28 cellular contexts compared by ENCODE assay signal in genomic region chr22:35589736-35590079, GRCh38. TPM values are rescaled to one million over a fixed set of nuclear protein-coding genes. Genes with fewer than 3 reads are reported as not detected.
DNase-seq lines count a peak whose midpoint lies in the region; ATAC-seq and TF ChIP-seq lines count a peak whose summit lies in the region.
"Had no signal": no experiment of that assay in that cellular context is flagged by ENCODE, and none has a peak within 500 bp of the region (broad histone marks: within the 10 kb centered on the region; RNA-seq: fewer than 3 reads in every experiment).

No MANE protein-coding gene starts in this region.

- H3K79me2 ChIP-seq in trophoblast cell (ENCODE audit: control insufficient read depth, insufficient read depth, low read length, poor library complexity), result no peaks in the 10 kb centered on the region

- H3K9ac ChIP-seq in IMR-90 (ENCODE audit: low read depth, low read length) (no peak overlapping the region), trophoblast cell (ENCODE audit: low read length) (no peak overlapping the region)

- H3K27me3 ChIP-seq in IMR-90 (ENCODE audit: control insufficient read depth, insufficient read depth, low read length), result peaks cover 6% of the 10 kb centered on the region; the same call in 1 of the 2 replicates
- no peaks in the 10 kb centered on the region for H3K27me3 ChIP-seq in trophoblast cell (ENCODE audit: insufficient read depth, low read length)
- H3K27me3 ChIP-seq: MG63, neutrophil, testis, vagina had no signal

- H3K27ac Mint-ChIP-seq in CD14-positive monocyte (peak overlapping the region; percentile 25 to 86 (median 79)), chondrocyte (ENCODE audit: unreplicated experiment) (peak overlapping the region; percentile 71)
- H3K27ac Mint-ChIP-seq: activated CD8-positive, alpha-beta T cell treated with anti-CD3 and anti-CD28 coated beads, Interleukin-2, amount 10 ng/mL, durations not matched to agents 7 days and 5 days; activated naive CD8-positive, alpha-beta T cell treated with anti-CD3 and anti-CD28 coated beads, Interleukin-2, amount 50 U/mL, for 24 hours; IgD-negative memory B cell; stimulated activated memory B cell treated with anti-CD40 and anti-IgM and Interleukin-4, amounts not matched to agents 10 μg/mL and 1 μg/mL and 100 μg/mL, for 72 hours; T-helper 1 cell treated with Interleukin-12 subunit alpha and Interleukin-12 subunit beta and Interleukin-4 antibody, amounts not matched to agents 30 μg/mL and 1 μg/mL, for 36 hours had no signal

- TF ChIP-seq POLR2A in IMR-90 (IDR thresholded peaks at IDR 0.05; ENCODE audit: low read depth, low read length), result no peak

- H2BK120ac ChIP-seq in IMR-90 (ENCODE audit: low read depth, low read length), result no peak overlapping the region; the same call in 1 of the 2 replicates
- no peak overlapping the region for H2BK120ac ChIP-seq in trophoblast cell (ENCODE audit: insufficient read depth, low read length, poor library complexity)

- H3K9me3 ChIP-seq in IMR-90 (ENCODE audit: control insufficient read depth, insufficient read depth, low read length) (peaks cover 3% of the 10 kb centered on the region; the same call in 1 of the 2 replicates), trophoblast cell (ENCODE audit: insufficient read depth, low read depth, low read length) (peaks cover 2% of the 10 kb centered on the region)
- H3K9me3 ChIP-seq: HAP-1, MG63, neutrophil, prostate gland, testis, vagina had no signal

- dilution Hi-C loops in IMR-90 (cut with HindIII; ENCODE audit: low sequenced_read_pairs, unreplicated experiment), result no loop called here

- in situ Hi-C loops in IMR-90 (cut with MboI; ENCODE audit: low sequenced_read_pairs), result loop anchor here (5.0 kb wide), 1 partner anchor 237 kb away; no protein-coding TSS in a partner anchor

- ATAC-seq in IMR-90 (ENCODE audit: low read depth), result no peak
- ATAC-seq: activated CD8-positive, alpha-beta T cell treated with anti-CD3 and anti-CD28 coated beads, Interleukin-2, amount 10 ng/mL, durations not matched to agents 7 days and 5 days; stimulated activated memory B cell treated with anti-CD40 and anti-IgM and Interleukin-4, amounts not matched to agents 10 μg/mL and 1 μg/mL and 100 μg/mL, for 72 hours had no signal

- H2BK15ac ChIP-seq in IMR-90 (ENCODE audit: low read depth, low read length), result no peak overlapping the region

- DNase-seq in CD14-positive monocyte (ENCODE audit: low spot score) (no peak), IMR-90 (no peak), chondrocyte (ENCODE audit: low spot score) (no peak), trophoblast cell (no peak), NCI-H187 (lab: John Stamatoyannopoulos, UW) (no peak), NCI-H345 treated with DMSO at 0.1 percent for 48 hours (lab: John Stamatoyannopoulos, UW; ENCODE audit: unreplicated experiment) (no peak), SIG-M5 treated with dmso at 0.1 percent for 504 hours (lab: John Stamatoyannopoulos, UW; ENCODE audit: unreplicated experiment) (no peak)
- DNase-seq in stimulated activated CD4-positive, alpha-beta T cell treated with anti-CD3 and anti-CD28 coated beads, Interleukin-2, amount 100 ng/mL, for 48 hours, result no peak
- DNase-seq: activated CD8-positive, alpha-beta T cell treated with anti-CD3 and anti-CD28 coated beads, Interleukin-2, amount 10 ng/mL, durations not matched to agents 7 days and 5 days; activated gamma-delta T cell treated with Interleukin-2 at 50 U/mL for 16 hours; activated naive CD8-positive, alpha-beta T cell treated with anti-CD3 and anti-CD28 coated beads, Interleukin-2, amount 50 U/mL, for 24 hours; activated T-cell treated with anti-CD3 and anti-CD28 coated beads for 4 hours; NCI-H1417 treated with DMSO at 0.1 percent for 48 hours; NCI-H446 treated with DMSO at 0.1 percent for 48 hours; small intestine; testis had no signal

- H3K27ac ChIP-seq in IMR-90 (ENCODE audit: insufficient read depth, low read length), result no peak overlapping the region
- peak overlapping the region; percentile 31 for H3K27ac ChIP-seq in trophoblast cell (ENCODE audit: low read depth, low read length)
- H3K27ac ChIP-seq: prostate gland, testis, vagina had no signal

- H2BK5ac ChIP-seq in IMR-90 (ENCODE audit: low read depth, low read length, poor library complexity, severe bottlenecking), result peak overlapping the region; percentile 14
- H2BK5ac ChIP-seq in trophoblast cell (ENCODE audit: low read depth, low read length, poor library complexity), result no peak overlapping the region

- CTCF ChIA-PET in IMR-90 (lab: Yijun Ruan, JAX), result interaction anchor here (1.5 kb wide), 1 partner anchor 159 kb away, joined by 5 read pairs; no protein-coding TSS in a partner anchor

- 90% methylated on average over 2 of the region's 6 CpGs; no CpG with 5 or more reads in 1 of the 2 experiments for WGBS in IMR-90 (ENCODE audit: extremely low coverage in 2 of 2, insufficient read length in 1 of 2), 2 experiments
- WGBS in trophoblast cell (ENCODE audit: extremely low coverage, insufficient coverage, insufficient read length), result no CpG with 5 or more reads among the region's 6 CpGs

- no peak for TF ChIP-seq RAD21 in IMR-90 (IDR thresholded peaks at IDR 0.05; ENCODE audit: low read length)

- peak overlapping the region; percentile 25 for H2BK12ac ChIP-seq in trophoblast cell (ENCODE audit: low read length)

- H3K9me3 Mint-ChIP-seq in CD14-positive monocyte (peaks cover 0 to 5% (median 4%) of the 10 kb centered on the region in 7 donors), chondrocyte (ENCODE audit: low read depth) (peaks cover 4% of the 10 kb centered on the region)
- H3K9me3 Mint-ChIP-seq: activated naive CD8-positive, alpha-beta T cell treated with anti-CD3 and anti-CD28 coated beads, Interleukin-2, amount 50 U/mL, for 24 hours; IgD-negative memory B cell; stimulated activated memory B cell treated with anti-CD40 and anti-IgM and Interleukin-4, amounts not matched to agents 10 μg/mL and 1 μg/mL and 100 μg/mL, for 72 hours; T-helper 1 cell treated with Interleukin-12 subunit alpha and Interleukin-12 subunit beta and Interleukin-4 antibody, amounts not matched to agents 30 μg/mL and 1 μg/mL, for 36 hours had no signal

- H3K4me1 ChIP-seq in IMR-90 (ENCODE audit: control insufficient read depth, insufficient read depth, low read length), result peaks cover 13% of the 10 kb centered on the region; the same call in 1 of the 2 replicates
- H3K4me1 ChIP-seq in trophoblast cell (ENCODE audit: control insufficient read depth in 1 of 2, insufficient read depth in 2 of 2, low read length in 2 of 2), result peaks cover 19 to 29% of the 10 kb centered on the region in 2 experiments
- H3K4me1 ChIP-seq: HAP-1, vagina had no signal

- TF ChIP-seq CTCF in CD14-positive monocyte (IDR thresholded peaks at IDR 0.05), result no peak
- TF ChIP-seq CTCF in IMR-90 (conservative IDR thresholded peaks at IDR 0.05; ENCODE audit: low read depth, low read length), result no peak
- TF ChIP-seq CTCF in chondrocyte (IDR thresholded peaks at IDR 0.05), result no peak

- H2AK5ac ChIP-seq in IMR-90 (ENCODE audit: low read depth, low read length), result no peak overlapping the region; the same call in 1 of the 2 replicates
- H2AK5ac ChIP-seq in trophoblast cell (ENCODE audit: low read length), result no peak overlapping the region

- no peaks in the 10 kb centered on the region; the same call in 1 of the 2 replicates for H4K20me1 ChIP-seq in IMR-90 (ENCODE audit: insufficient read depth, low read length)

- BruUV-seq in IMR-90 (replicated peaks; lab: Mats Ljungman, UMichigan), result no TSS peak

- H3K4me1 Mint-ChIP-seq in CD14-positive monocyte (peaks cover 24% of the 10 kb centered on the region), chondrocyte (ENCODE audit: low read depth) (peaks cover 31% of the 10 kb centered on the region)
- H3K4me1 Mint-ChIP-seq: activated naive CD8-positive, alpha-beta T cell treated with anti-CD3 and anti-CD28 coated beads, Interleukin-2, amount 50 U/mL, for 24 hours; IgD-negative memory B cell; stimulated activated memory B cell treated with anti-CD40 and anti-IgM and Interleukin-4, amounts not matched to agents 10 μg/mL and 1 μg/mL and 100 μg/mL, for 72 hours had no signal

- no peak overlapping the region for H2BK20ac ChIP-seq in IMR-90 (ENCODE audit: low read depth, low read length)

- H3K4me2 ChIP-seq in IMR-90 (ENCODE audit: low read depth, low read length), result no peak overlapping the region
- H3K4me2 ChIP-seq in trophoblast cell (ENCODE audit: low read length), result no peak overlapping the region

- H3K4ac ChIP-seq in IMR-90 (ENCODE audit: low read depth, low read length), result no peak overlapping the region
- no peak overlapping the region for H3K4ac ChIP-seq in trophoblast cell (ENCODE audit: low read depth, low read length)

- no peak overlapping the region for H2AK9ac ChIP-seq in IMR-90 (replicated peaks; ENCODE audit: low read depth, low read length, poor library complexity)

- peaks cover 3% of the 10 kb centered on the region; the same call in 1 of the 2 replicates for H3K9me1 ChIP-seq in IMR-90 (ENCODE audit: insufficient read depth, low read length)

- intact Hi-C loops in CD14-positive monocyte (cut with micrococcal nuclease) (loop anchor here in 1 of 2 donors (2.0 kb wide), 1 partner anchor 13 kb away; no protein-coding TSS in a partner anchor), IMR-90 (cut with micrococcal nuclease) (no loop called here)

- H3K79me1 ChIP-seq in IMR-90 (ENCODE audit: low read depth in 1 of 2, low read length in 2 of 2) (no peaks in the 10 kb centered on the region), trophoblast cell (ENCODE audit: low read length) (peaks cover 11% of the 10 kb centered on the region)

- H3K27me3 Mint-ChIP-seq in CD14-positive monocyte (ENCODE audit: low read depth in 3 of 3) (peaks cover 6 to 8% (median 7%) of the 10 kb centered on the region in 3 donors), chondrocyte (ENCODE audit: low read depth) (no peaks in the 10 kb centered on the region)
- H3K27me3 Mint-ChIP-seq: brain had no signal

- no peaks in the 10 kb centered on the region for H3K36me3 Mint-ChIP-seq in CD14-positive monocyte
- H3K36me3 Mint-ChIP-seq in chondrocyte (ENCODE audit: low read depth), result no peaks in the 10 kb centered on the region
- H3K36me3 Mint-ChIP-seq: brain; IgD-negative memory B cell; stimulated activated memory B cell treated with anti-CD40 and anti-IgM and Interleukin-4, amounts not matched to agents 10 μg/mL and 1 μg/mL and 100 μg/mL, for 72 hours had no signal

- no peak overlapping the region for H3K4me3 Mint-ChIP-seq in CD14-positive monocyte
- no peak overlapping the region for H3K4me3 Mint-ChIP-seq in chondrocyte (ENCODE audit: unreplicated experiment)
- H3K4me3 Mint-ChIP-seq: activated CD8-positive, alpha-beta T cell treated with anti-CD3 and anti-CD28 coated beads, Interleukin-2, amount 10 ng/mL, durations not matched to agents 7 days and 5 days; activated naive CD8-positive, alpha-beta T cell treated with anti-CD3 and anti-CD28 coated beads, Interleukin-2, amount 50 U/mL, for 24 hours; brain; IgD-negative memory B cell; stimulated activated memory B cell treated with anti-CD40 and anti-IgM and Interleukin-4, amounts not matched to agents 10 μg/mL and 1 μg/mL and 100 μg/mL, for 72 hours; T-helper 1 cell treated with Interleukin-12 subunit alpha and Interleukin-12 subunit beta and Interleukin-4 antibody, amounts not matched to agents 30 μg/mL and 1 μg/mL, for 36 hours had no signal

- no peak overlapping the region for H4K12ac ChIP-seq in trophoblast cell (ENCODE audit: low read depth, low read length)

- no peak overlapping the region for H2AFZ ChIP-seq in IMR-90 (replicated peaks; ENCODE audit: low read length, poor library complexity)
- H2AFZ ChIP-seq in trophoblast cell (ENCODE audit: insufficient read depth, low read length, poor library complexity), result no peak overlapping the region

- H4K8ac ChIP-seq in IMR-90 (ENCODE audit: low read depth in 2 of 2, low read length in 2 of 2), result peak overlapping the region in 1 of 2 experiments; percentile 25; a peak in 1 of 4 replicates
- no peak overlapping the region for H4K8ac ChIP-seq in trophoblast cell (ENCODE audit: low read depth, low read length)

- H3K18ac ChIP-seq in IMR-90 (ENCODE audit: low read depth, low read length), result no peak overlapping the region
- no peak overlapping the region for H3K18ac ChIP-seq in trophoblast cell (ENCODE audit: low read length)

- H3K56ac ChIP-seq in IMR-90 (ENCODE audit: extremely low read depth, insufficient read depth, low read length), result no peak overlapping the region

- no peak overlapping the region for H4K5ac ChIP-seq in IMR-90 (ENCODE audit: low read depth, low read length)

- H3K14ac ChIP-seq in IMR-90 (replicated peaks; ENCODE audit: low read depth, low read length), result no peak overlapping the region
- no peak overlapping the region for H3K14ac ChIP-seq in trophoblast cell (ENCODE audit: low read length)

- no peak overlapping the region for H3K23ac ChIP-seq in IMR-90 (ENCODE audit: low read depth, low read length)
- no peak overlapping the region for H3K23ac ChIP-seq in trophoblast cell (ENCODE audit: low read length)

- no peak overlapping the region for H4K91ac ChIP-seq in IMR-90 (ENCODE audit: insufficient read depth, low read depth, low read length)
- peak overlapping the region; percentile 20 for H4K91ac ChIP-seq in trophoblast cell (ENCODE audit: low read depth, low read length)

- H3K4me3 ChIP-seq in IMR-90 (ENCODE audit: insufficient read depth, low read depth, low read length) (no peak overlapping the region), trophoblast cell (ENCODE audit: low read depth, low read length) (no peak overlapping the region)
- H3K4me3 ChIP-seq: HAP-1, MG63, prostate gland, testis, vagina had no signal

- POLR2A ChIA-PET in IMR-90 (lab: Charles Lee; ENCODE audit: unreplicated experiment), result no interaction called here

- no peaks in the 10 kb centered on the region for H3K36me3 ChIP-seq in IMR-90 (ENCODE audit: control insufficient read depth, insufficient read depth, low read length)
- H3K36me3 ChIP-seq in trophoblast cell (ENCODE audit: control insufficient read depth in 1 of 2, insufficient read depth in 2 of 2, low read length in 2 of 2), result no peaks in the 10 kb centered on the region
- H3K36me3 ChIP-seq: HAP-1, MG63, neutrophil, prostate gland, vagina had no signal

RNA-seq across cellular contexts. Expression of gene MB, which starts 27.4 kb away (rescaled TPM):
- polyA plus RNA-seq in CD14-positive monocyte (not detected), IMR-90 (2012; rRNA removed) (not detected in 2 replicates)
- total RNA-seq in IMR-90 (2012; rRNA removed) (not detected in 2 replicates), chondrocyte (not detected in 3 replicates)
- not detected in 2 replicates for polyA plus RNA-seq in IMR-90 (2012; cell fraction: cytosol; rRNA removed)
- not detected in 2 replicates for polyA plus RNA-seq in IMR-90 (2012; cell fraction: nucleus; rRNA removed; ENCODE audit: low replicate concordance)
- polyA plus RNA-seq in trophoblast cell (2013), result 0.70 and 0.71 TPM in 2 replicates
- total RNA-seq: activated CD8-positive, alpha-beta T cell treated with anti-CD3 and anti-CD28 coated beads, Interleukin-2, amount 10 ng/mL, durations not matched to agents 7 days and 5 days; fibroblast of lung; glomerular endothelial cell; kidney epithelial cell; vagina had no signal
- polyA plus RNA-seq: fibroblast of lung, IgD-negative memory B cell had no signal

RNA-seq across cellular contexts. Expression of gene RASD2, which starts 49.1 kb away (rescaled TPM):
- polyA plus RNA-seq in CD14-positive monocyte (not detected), IMR-90 (2012; rRNA removed) (0.32 and 0.36 TPM in 2 replicates)
- total RNA-seq in IMR-90 (2012; rRNA removed) (under 0.01 TPM in 2 replicates), chondrocyte (0.27 to 0.28 TPM in 2 of 3 replicates, not detected in the other)
- polyA plus RNA-seq in IMR-90 (2012; cell fraction: cytosol; rRNA removed), result 0.21 and 0.26 TPM in 2 replicates
- 0.42 and 0.53 TPM in 2 replicates for polyA plus RNA-seq in IMR-90 (2012; cell fraction: nucleus; rRNA removed; ENCODE audit: low replicate concordance)
- 0.11 and 0.14 TPM in 2 replicates for polyA plus RNA-seq in trophoblast cell (2013)
- polyA plus RNA-seq: IgD-negative memory B cell had no signal

RNA-seq across cellular contexts. Expression of gene APOL6, which starts 58.5 kb away (rescaled TPM):
- polyA plus RNA-seq in CD14-positive monocyte (10 to 100 TPM in 1 of 2 donors, 1 to 10 TPM in 1; 7.6 to 13.6 TPM), IMR-90 (2012; rRNA removed) (0.86 and 1.2 TPM in 2 replicates)
- total RNA-seq in IMR-90 (2012; rRNA removed) (7.2 TPM in 2 replicates), chondrocyte (2.1 to 4.6 TPM (median 4.6 TPM) in 3 replicates)
- 0.47 and 0.64 TPM in 2 replicates for polyA plus RNA-seq in IMR-90 (2012; cell fraction: cytosol; rRNA removed)
- 0.32 and 1.4 TPM in 2 replicates for polyA plus RNA-seq in IMR-90 (2012; cell fraction: nucleus; rRNA removed; ENCODE audit: low replicate concordance)
- polyA plus RNA-seq in trophoblast cell (2013), result 0.37 and 0.43 TPM in 2 replicates
